Comparison of ENCODE assay signal across 12 cellular contexts in genomic region chr6:3383525-3383924, GRCh38.
DNase-seq lines count a peak whose midpoint lies in the region; ATAC-seq and TF ChIP-seq lines count a peak whose summit lies in the region.
"Had no signal": no experiment of that assay in that cellular context is flagged by ENCODE, and none has a peak within 500 bp of the region (broad histone marks: within the 10 kb centered on the region; RNA-seq: fewer than 3 reads in every experiment).

No MANE protein-coding gene starts in this region.

- no TSS peak for BruUV-seq in Caco-2 (replicated peaks; lab: Mats Ljungman, UMichigan)
- no TSS peak for BruUV-seq in IMR-90 (replicated peaks; lab: Mats Ljungman, UMichigan)
- BruUV-seq in mammary epithelial cell (replicated peaks; lab: Mats Ljungman, UMichigan) = no TSS peak

- TF ChIP-seq RAD21 in IMR-90 (IDR thresholded peaks at IDR 0.05; ENCODE audit: low read length) = no peak

- CTCF ChIA-PET in Caco-2 (lab: Charles Lee) = interaction anchor here (0.6 to 1.2 kb wide), 4 partner anchors 10 to 75 kb away, joined by 3 read pairs; partner anchors contain the start of gene SLC22A23
- CTCF ChIA-PET in IMR-90 (lab: Yijun Ruan, JAX) = no interaction called here
- CTCF ChIA-PET in mammary epithelial cell (lab: Charles Lee; ENCODE audit: low non-redundant PET) = no interaction called here

- H2AK5ac ChIP-seq in IMR-90 (ENCODE audit: low read depth, low read length) = no peak overlapping the region

- peaks cover 61% of the 10 kb centered on the region for H3K4me1 Mint-ChIP-seq in Caco-2 (ENCODE audit: low read depth, unreplicated experiment)
- peaks cover 53% of the 10 kb centered on the region for H3K4me1 Mint-ChIP-seq in mesothelial cell of epicardium

- POLR2A ChIA-PET in Caco-2 (lab: Charles Lee) (interaction anchor here (0.6 to 2.5 kb wide), 5 partner anchors 17 to 119 kb away, joined by 3 to 14 read pairs (median 5); no protein-coding TSS in a partner anchor), IMR-90 (lab: Charles Lee; ENCODE audit: unreplicated experiment) (no interaction called here)

- H2AK9ac ChIP-seq in IMR-90 (replicated peaks; ENCODE audit: low read depth, low read length, poor library complexity) = no peak overlapping the region

- no peak overlapping the region for H4K91ac ChIP-seq in IMR-90 (ENCODE audit: insufficient read depth, low read depth, low read length)

- H3K9me3 ChIP-seq in Caco-2 (no peaks in the 10 kb centered on the region), IMR-90 (ENCODE audit: control insufficient read depth, insufficient read depth, low read length) (0 out of 2 replicates have a peak, but pooled peaks cover 2% of the 10 kb centered on the region), mammary epithelial cell (replicated peaks; ENCODE audit: insufficient read depth, low read length) (no peaks in the 10 kb centered on the region), psoas muscle (no peaks in the 10 kb centered on the region)

- H3K79me1 ChIP-seq in IMR-90 (ENCODE audit: low read depth in 1 of 2, low read length in 2 of 2) = no peaks in the 10 kb centered on the region

- WGBS in IMR-90 (ENCODE audit: extremely low coverage in 2 of 2, insufficient read length in 1 of 2), 2 experiments = 33% methylated on average over 3 of the region's 8 CpGs; no CpG with 5 or more reads in 1 of the 2 experiments
- WGBS in mammary epithelial cell (ENCODE audit: low coverage, missing lambda C conversion rate) = 55% methylated on average over 6 of the region's 8 CpGs
- 57 to 74% (median 62%) methylated on average over 8 of the region's 8 CpGs for WGBS in psoas muscle, 3 donors

- TF ChIP-seq CTCF in Caco-2 (IDR thresholded peaks at IDR 0.05; ENCODE audit: insufficient read depth in 1 of 2, low read depth in 1 of 2, low read length in 1 of 2, severe bottlenecking in 1 of 2, unreplicated experiment in 1 of 2) (no peak), IMR-90 (conservative IDR thresholded peaks at IDR 0.05; ENCODE audit: low read depth, low read length) (no peak), mammary epithelial cell (conservative IDR thresholded peaks at IDR 0.05 in 1 of 2, IDR thresholded peaks at IDR 0.05 in 1 of 2; ENCODE audit: extremely low read depth in 1 of 2, insufficient read depth in 1 of 2, low read depth in 1 of 2, low read length in 2 of 2) (no peak), mesothelial cell of epicardium (IDR thresholded peaks at IDR 0.05; ENCODE audit: unreplicated experiment) (no peak), psoas muscle (IDR thresholded peaks at IDR 0.05) (no peak)

- H2BK20ac ChIP-seq in IMR-90 (ENCODE audit: low read depth, low read length) = no peak overlapping the region

- H2BK15ac ChIP-seq in IMR-90 (ENCODE audit: low read depth, low read length) = no peak overlapping the region

- no peak overlapping the region for H2AFZ ChIP-seq in IMR-90 (replicated peaks; ENCODE audit: low read length, poor library complexity)
- H2AFZ ChIP-seq in mammary epithelial cell (ENCODE audit: low read depth, low read length) = no peak overlapping the region

- H3K27ac Mint-ChIP-seq in Caco-2 (ENCODE audit: unreplicated experiment) (peak overlapping the region; percentile 73), mesothelial cell of epicardium (peak overlapping the region; percentile 35)

- H3K27me3 Mint-ChIP-seq in Caco-2 (ENCODE audit: insufficient read depth, unreplicated experiment) = no peaks in the 10 kb centered on the region
- H3K27me3 Mint-ChIP-seq in mesothelial cell of epicardium (ENCODE audit: low read depth) = no peaks in the 10 kb centered on the region

- peak overlapping the region; percentile 10 for H3K4me3 Mint-ChIP-seq in Caco-2 (ENCODE audit: unreplicated experiment)
- no peak overlapping the region for H3K4me3 Mint-ChIP-seq in mesothelial cell of epicardium
- H3K4me3 Mint-ChIP-seq: neural crest cell had no signal

- ATAC-seq in IMR-90 (ENCODE audit: low read depth) (no peak), HG03342 (IDR thresholded peaks at IDR 0.05; ENCODE audit: unreplicated experiment) (no peak), psoas muscle (no peak)
- ATAC-seq: Right ventricle myocardium inferior had no signal

- no peak for TF ChIP-seq POLR2A in IMR-90 (IDR thresholded peaks at IDR 0.05; ENCODE audit: low read depth, low read length)

- DNase-seq in Caco-2 = peak; percentile 80
- peak; percentile 72 for DNase-seq in IMR-90
- peak; percentile 46 for DNase-seq in mammary epithelial cell
- no peak for DNase-seq in mesothelial cell of epicardium (ENCODE audit: low spot score in 2 of 2, unreplicated experiment in 2 of 2)
- no peak for DNase-seq in activated CD4-positive, alpha-beta T cell treated with anti-CD3 and anti-CD28 coated beads, Interleukin-2, amount 50 U/mL, for 1 hour
- DNase-seq in psoas muscle = no peak
- no peak for DNase-seq in activated CD8-positive, alpha-beta memory T cell treated with anti-CD3 and anti-CD28 coated beads, Interleukin-2, amount 50 U/mL, for 4 hours
- DNase-seq: activated CD4-positive, alpha-beta T cell treated with anti-CD3 and anti-CD28 coated beads, Interleukin-2, amount 50 U/mL, for 48 hours; NCI-H146 had no signal

- dilution Hi-C loops in IMR-90 (cut with HindIII; ENCODE audit: low sequenced_read_pairs, unreplicated experiment) (no loop called here), mammary epithelial cell (cut with HindIII; ENCODE audit: low sequenced_read_pairs) (loop anchor here (5.0 kb wide), 1 partner anchor 79 kb away; no protein-coding TSS in a partner anchor)

- no peak overlapping the region for H3K4me2 ChIP-seq in IMR-90 (ENCODE audit: low read depth, low read length)
- H3K4me2 ChIP-seq in mammary epithelial cell (ENCODE audit: insufficient read depth, low read depth, low read length) = no peak overlapping the region

- H3K4me1 ChIP-seq in Caco-2 (peaks cover 70% of the 10 kb centered on the region), IMR-90 (ENCODE audit: control insufficient read depth, insufficient read depth, low read length) (0 out of 2 replicates have a peak, but pooled peaks cover 2% of the 10 kb centered on the region), mammary epithelial cell (ENCODE audit: insufficient read depth, low read length) (peaks cover 45% of the 10 kb centered on the region), psoas muscle (peaks cover 17% of the 10 kb centered on the region)

- peaks cover 58% of the 10 kb centered on the region for H3K79me2 ChIP-seq in mammary epithelial cell (ENCODE audit: insufficient read depth, low read length)

- no peak overlapping the region for H3K9ac ChIP-seq in IMR-90 (ENCODE audit: low read depth, low read length)
- H3K9ac ChIP-seq in mammary epithelial cell (ENCODE audit: insufficient read depth, low read length) = no peak overlapping the region

- no peak overlapping the region for H4K8ac ChIP-seq in IMR-90 (ENCODE audit: low read depth in 2 of 2, low read length in 2 of 2)

- H3K23ac ChIP-seq in IMR-90 (ENCODE audit: low read depth, low read length) = no peak overlapping the region

- H2BK5ac ChIP-seq in IMR-90 (ENCODE audit: low read depth, low read length, poor library complexity, severe bottlenecking) = no peak overlapping the region

- H3K18ac ChIP-seq in IMR-90 (ENCODE audit: low read depth, low read length) = no peak overlapping the region

- H3K9me3 Mint-ChIP-seq in Caco-2 (ENCODE audit: unreplicated experiment) = no peaks in the 10 kb centered on the region
- H3K9me3 Mint-ChIP-seq in mesothelial cell of epicardium = no peaks in the 10 kb centered on the region
- H3K9me3 Mint-ChIP-seq: neural crest cell had no signal

- H3K9me1 ChIP-seq in IMR-90 (ENCODE audit: insufficient read depth, low read length) = no peaks in the 10 kb centered on the region

- H3K27ac ChIP-seq in IMR-90 (ENCODE audit: insufficient read depth, low read length) (no peak overlapping the region), mammary epithelial cell (ENCODE audit: insufficient read depth, low read depth, low read length) (no peak overlapping the region), psoas muscle (no peak overlapping the region)

- no peak overlapping the region for H3K14ac ChIP-seq in IMR-90 (replicated peaks; ENCODE audit: low read depth, low read length)

- no peak overlapping the region for H4K5ac ChIP-seq in IMR-90 (ENCODE audit: low read depth, low read length)

- no peaks in the 10 kb centered on the region for H4K20me1 ChIP-seq in IMR-90 (ENCODE audit: insufficient read depth, low read length)
- H4K20me1 ChIP-seq in mammary epithelial cell (ENCODE audit: insufficient read depth, low read length) = no peaks in the 10 kb centered on the region

- H3K4ac ChIP-seq in IMR-90 (ENCODE audit: low read depth, low read length) = no peak overlapping the region

- in situ Hi-C loops in IMR-90 (cut with MboI; ENCODE audit: low sequenced_read_pairs) = no loop called here
- in situ Hi-C loops in mammary epithelial cell (cut with MboI; ENCODE audit: low sequenced_read_pairs in 2 of 2) = no loop called here

- peaks cover 20% of the 10 kb centered on the region for H3K36me3 Mint-ChIP-seq in Caco-2 (ENCODE audit: insufficient read depth, unreplicated experiment)
- H3K36me3 Mint-ChIP-seq in mesothelial cell of epicardium = peaks cover 9% of the 10 kb centered on the region

- no peak overlapping the region for H3K56ac ChIP-seq in IMR-90 (ENCODE audit: extremely low read depth, insufficient read depth, low read length)

- H3K27me3 ChIP-seq in Caco-2 (replicated peaks; ENCODE audit: control insufficient read depth, insufficient read depth, low read length) (no peaks in the 10 kb centered on the region), IMR-90 (ENCODE audit: control insufficient read depth, insufficient read depth, low read length) (peaks cover 40% of the 10 kb centered on the region), mammary epithelial cell (ENCODE audit: insufficient read depth, low read length) (no peaks in the 10 kb centered on the region), psoas muscle (ENCODE audit: insufficient read depth in 3 of 3, low read length in 2 of 3) (no peaks in the 10 kb centered on the region)

- H3K4me3 ChIP-seq in Caco-2 (ENCODE audit: low read depth, low read length) = no peak overlapping the region
- H3K4me3 ChIP-seq in IMR-90 (ENCODE audit: insufficient read depth, low read depth, low read length) = no peak overlapping the region
- H3K4me3 ChIP-seq in mammary epithelial cell (replicated peaks in 1 of 3; ENCODE audit: insufficient read depth in 1 of 3, low read depth in 2 of 3, low read length in 3 of 3) = no peak overlapping the region
- no peak overlapping the region for H3K4me3 ChIP-seq in psoas muscle

- H3K36me3 ChIP-seq in Caco-2 (ENCODE audit: control insufficient read depth, insufficient read depth, low read length) (no peaks in the 10 kb centered on the region), IMR-90 (ENCODE audit: control insufficient read depth, insufficient read depth, low read length) (no peaks in the 10 kb centered on the region), mammary epithelial cell (ENCODE audit: insufficient read depth, low read length) (peaks cover 4% of the 10 kb centered on the region), psoas muscle (ENCODE audit: insufficient read depth in 1 of 2, low read depth in 1 of 2) (no peaks in the 10 kb centered on the region)

- no peak overlapping the region for H2BK120ac ChIP-seq in IMR-90 (ENCODE audit: low read depth, low read length)

- intact Hi-C loops in Caco-2 (cut with micrococcal nuclease; ENCODE audit: unreplicated experiment) = loop anchor here (1.0 kb wide), 4 partner anchors 10 to 27 kb away; no protein-coding TSS in a partner anchor
- intact Hi-C loops in IMR-90 (cut with micrococcal nuclease) = no loop called here
- intact Hi-C loops in mammary epithelial cell (cut with micrococcal nuclease) = no loop called here
- intact Hi-C loops in psoas muscle (cut with DNase I) = no loop called here

Comparison
In these comparisons a context has a peak if more than half of its experiments do, and no peak if none do; other contexts are left out.
1. DNase-seq: peak in Caco-2 (2 of 2), IMR-90 (single experiment) and mammary epithelial cell (single experiment); none in mesothelial cell of epicardium (0 of 2), activated CD4-positive, alpha-beta T cell treated with anti-CD3 and anti-CD28 coated beads, Interleukin-2, amount 50 U/mL, for 1 hour (single experiment), psoas muscle (0 of 2) and activated CD8-positive, alpha-beta memory T cell treated with anti-CD3 and anti-CD28 coated beads, Interleukin-2, amount 50 U/mL, for 4 hours (single experiment).